In genomic region chr4:48728779-48729496, GRCh38 we compare ENCODE assay signal across 8 cellular contexts. TPM values are rescaled to one million over a fixed set of nuclear protein-coding genes. Genes with fewer than 3 reads are reported as not detected.
DNase-seq lines count a peak whose midpoint lies in the region; TF ChIP-seq lines count a peak whose summit lies in the region.
"Not testable (repeated sequence)": the region's sequence is repeated elsewhere in the genome, so short reads cannot be mapped to it uniquely, and the experiment has no call there.

No MANE protein-coding gene starts in this region.

- not testable (repeated sequence) for TF ChIP-seq CTCF in esophagus muscularis mucosa (IDR thresholded peaks at IDR 0.05); suprapubic skin (IDR thresholded peaks at IDR 0.05)

- not testable (repeated sequence) for H3K27me3 Mint-ChIP-seq in activated naive CD4-positive, alpha-beta T cell treated with anti-CD3 and anti-CD28 coated beads, Interleukin-2, amount 10 ng/mL, durations not matched to agents 7 days and 5 days

- not testable (repeated sequence) for H2BK5ac ChIP-seq in neuronal stem cell (ENCODE audit: low read length)

- not testable (repeated sequence) for H2BK12ac ChIP-seq in neuronal stem cell (ENCODE audit: low read length)

- not testable (repeated sequence) for TF ChIP-seq POLR2A in esophagus muscularis mucosa (IDR thresholded peaks at IDR 0.05; ENCODE audit: low read depth); suprapubic skin (IDR thresholded peaks at IDR 0.05)

- H3K27me3 ChIP-seq in Karpas-422 (ENCODE audit: low read length); esophagus muscularis mucosa; neuronal stem cell (ENCODE audit: control insufficient read depth in 3 of 3, insufficient read depth in 3 of 3, low read depth in 1 of 3, low read length in 3 of 3); suprapubic skin: not testable (repeated sequence)

- not testable (repeated sequence) for H3K9ac ChIP-seq in Karpas-422 (ENCODE audit: low read length)
- H3K9ac ChIP-seq in neuronal stem cell (ENCODE audit: low read depth, low read length, poor library complexity): peak overlapping the region; percentile 63

- H3K23ac ChIP-seq in neuronal stem cell (ENCODE audit: low read depth, low read length, poor library complexity): not testable (repeated sequence)

- H3K4ac ChIP-seq in neuronal stem cell (ENCODE audit: low read length): not testable (repeated sequence)

- not testable (repeated sequence) for H2BK120ac ChIP-seq in neuronal stem cell (ENCODE audit: low read depth, low read length)

- peaks cover 78% of the 10 kb centered on the region for H3K79me2 ChIP-seq in Karpas-422 (ENCODE audit: low read length)

- H3K27ac ChIP-seq in Karpas-422 (ENCODE audit: low read length); esophagus muscularis mucosa (replicated peaks in 1 of 4); neuronal stem cell (replicated peaks; ENCODE audit: low read length): not testable (repeated sequence)
- H3K27ac ChIP-seq in suprapubic skin: peak overlapping the region; percentile 48

- H3K9me3 ChIP-seq in Karpas-422 (ENCODE audit: low read length); esophagus muscularis mucosa; neuronal stem cell (replicated peaks in 1 of 2; ENCODE audit: control insufficient read depth in 2 of 2, insufficient read depth in 1 of 2, low read depth in 1 of 2, low read length in 2 of 2); suprapubic skin: not testable (repeated sequence)

- WGBS in esophagus muscularis mucosa: 90% methylated on average over 14 of the region's 18 CpGs
- no CpG with 5 or more reads among the region's 18 CpGs for WGBS in neuronal stem cell (ENCODE audit: extremely low coverage in 2 of 2, insufficient read length in 2 of 2, insufficient replicate concordance in 1 of 2), 2 donors
- 81% methylated on average over 6 of the region's 18 CpGs for WGBS in suprapubic skin

- not testable (repeated sequence) for H3K9me2 ChIP-seq in Karpas-422 (replicated peaks; ENCODE audit: insufficient read depth, low read length)

- not testable (repeated sequence) for H3K36me3 ChIP-seq in Karpas-422 (ENCODE audit: insufficient read depth, low read length); esophagus muscularis mucosa; neuronal stem cell (replicated peaks in 1 of 2; ENCODE audit: control insufficient read depth in 2 of 2, insufficient read depth in 2 of 2, low read length in 2 of 2); suprapubic skin

- H3K4me3 ChIP-seq in Karpas-422 (ENCODE audit: low read length); esophagus muscularis mucosa; neuronal stem cell (ENCODE audit: low read length in 2 of 2); suprapubic skin: not testable (repeated sequence)

- H3K4me2 ChIP-seq in Karpas-422 (ENCODE audit: low read depth, low read length, poor library complexity, severe bottlenecking): peak overlapping the region; percentile 40
- not testable (repeated sequence) for H3K4me2 ChIP-seq in neuronal stem cell (ENCODE audit: insufficient read depth, low read length, poor library complexity, severe bottlenecking)

- H4K91ac ChIP-seq in neuronal stem cell (ENCODE audit: low read depth, low read length, poor library complexity): not testable (repeated sequence)

- not testable (repeated sequence) for H2BK15ac ChIP-seq in neuronal stem cell (ENCODE audit: low read length)

- H3K18ac ChIP-seq in neuronal stem cell (ENCODE audit: low read length): not testable (repeated sequence)

- not testable (repeated sequence) for H2AFZ ChIP-seq in Karpas-422 (ENCODE audit: low read length); neuronal stem cell (ENCODE audit: low read length)

- CTCF ChIA-PET in activated naive CD4-positive, alpha-beta T cell treated with anti-CD3 and anti-CD28 coated beads, Interleukin-2, amount 10 ng/mL, durations not matched to agents 7 days and 5 days (lab: Charles Lee): not testable (repeated sequence)

- peaks cover 12% of the 10 kb centered on the region for H3K79me1 ChIP-seq in neuronal stem cell (ENCODE audit: low read depth, low read length)

- peaks cover 44% of the 10 kb centered on the region for H3K36me3 Mint-ChIP-seq in activated naive CD4-positive, alpha-beta T cell treated with anti-CD3 and anti-CD28 coated beads, Interleukin-2, amount 10 ng/mL, durations not matched to agents 7 days and 5 days

- not testable (repeated sequence) for H4K8ac ChIP-seq in neuronal stem cell (ENCODE audit: low read depth, low read length)

- not testable (repeated sequence) for DNase-seq in Karpas-422; neuronal stem cell (ENCODE audit: low spot score); suprapubic skin (ENCODE audit: low spot score in 2 of 2)
- DNase-seq in activated CD4-positive, alpha-beta T cell treated with anti-CD3 and anti-CD28 coated beads for 4 hours: peak; percentile 49 to 57
- DNase-seq in activated T-cell treated with anti-CD3 and anti-CD28 coated beads for 48 hours (ENCODE audit: low read depth): peak; percentile 23
- DNase-seq in activated naive CD4-positive, alpha-beta T cell treated with anti-CD3 and anti-CD28 coated beads, Interleukin-2, amount 10 ng/mL, durations not matched to agents 7 days and 5 days: peak; percentile 49
- DNase-seq in esophagus muscularis mucosa (ENCODE audit: extremely low spot score): peak; percentile 37
- peak; percentile 7 to 39 (median 14) for DNase-seq in stimulated activated CD4-positive, alpha-beta T cell treated with anti-CD3 and anti-CD28 coated beads, TNF-alpha, amount 100 ng/mL, for 24 hours (ENCODE audit: low read depth in 3 of 3)

- TF ChIP-seq EP300 in esophagus muscularis mucosa (IDR thresholded peaks at IDR 0.05); suprapubic skin (IDR thresholded peaks at IDR 0.05): not testable (repeated sequence)

- H3K4me1 ChIP-seq in Karpas-422 (ENCODE audit: low read length) (peaks cover 26% of the 10 kb centered on the region), esophagus muscularis mucosa (peaks cover 13 to 23% (median 14%) of the 10 kb centered on the region in 4 donors), suprapubic skin (peaks cover 24% of the 10 kb centered on the region)
- not testable (repeated sequence) for H3K4me1 ChIP-seq in neuronal stem cell (ENCODE audit: control insufficient read depth in 2 of 2, insufficient read depth in 1 of 2, low read depth in 1 of 2, low read length in 2 of 2)

- H3K4me1 Mint-ChIP-seq in activated naive CD4-positive, alpha-beta T cell treated with anti-CD3 and anti-CD28 coated beads, Interleukin-2, amount 10 ng/mL, durations not matched to agents 7 days and 5 days: peaks cover 72% of the 10 kb centered on the region

- peak overlapping the region; percentile 71 for H3K27ac Mint-ChIP-seq in activated naive CD4-positive, alpha-beta T cell treated with anti-CD3 and anti-CD28 coated beads, Interleukin-2, amount 10 ng/mL, durations not matched to agents 7 days and 5 days

- H2AK5ac ChIP-seq in neuronal stem cell (ENCODE audit: low read depth, low read length): not testable (repeated sequence)

- H3K4me3 Mint-ChIP-seq in activated naive CD4-positive, alpha-beta T cell treated with anti-CD3 and anti-CD28 coated beads, Interleukin-2, amount 10 ng/mL, durations not matched to agents 7 days and 5 days: not testable (repeated sequence)

- peaks cover 14% of the 10 kb centered on the region for H3K9me3 Mint-ChIP-seq in activated naive CD4-positive, alpha-beta T cell treated with anti-CD3 and anti-CD28 coated beads, Interleukin-2, amount 10 ng/mL, durations not matched to agents 7 days and 5 days

- intact Hi-C loops in esophagus muscularis mucosa (cut with DNase I): not testable (repeated sequence)

- not testable (repeated sequence) for H3K14ac ChIP-seq in neuronal stem cell (ENCODE audit: low read length)

- peaks cover 22% of the 10 kb centered on the region for H4K20me1 ChIP-seq in Karpas-422 (ENCODE audit: insufficient read depth, low read depth, low read length)

RNA-seq across cellular contexts. Expression of gene FRYL, which starts 51.1 kb away (rescaled TPM):
- total RNA-seq in Karpas-422 (2014; rRNA removed; shearing (Covaris generic); ENCODE audit: low replicate concordance): 56.9 and 103 TPM in 2 replicates
- total RNA-seq in esophagus muscularis mucosa: 10 to 100 TPM; 46.0 to 66.5 (median 55.8) TPM
- polyA plus RNA-seq in neuronal stem cell (2013, experiment 1 of 2): 12.6 TPM
- 13.6 TPM for polyA plus RNA-seq in neuronal stem cell (2013, experiment 2 of 2)
- 100 to 1,000 TPM in 1 of 4 donors, 10 to 100 TPM in 3; 48.4 to 168 (median 73.5) TPM for total RNA-seq in suprapubic skin
